In genomic region chr15:30896211-30896606, GRCh38 we compare ENCODE assay signal across 25 cellular contexts.
"Had no signal": no experiment of that assay in that cellular context is flagged by ENCODE, and none has a peak within 500 bp of the region (broad histone marks: within the 10 kb centered on the region; RNA-seq: fewer than 3 reads in every experiment).

No MANE protein-coding gene starts in this region.

- H3K4me1 Mint-ChIP-seq: natural killer cell had no signal

- ATAC-seq: esophagus mucosa, gastrocnemius medialis, heart right ventricle, left cardiac atrium, left lung, left ventricle myocardium superior, lower lobe of right lung, mucosa of descending colon, natural killer cell had no signal

- H3K4me3 Mint-ChIP-seq: mesothelial cell of epicardium, naive B cell, natural killer cell had no signal

- H3K27ac ChIP-seq: coronary artery, dorsolateral prefrontal cortex, epithelial cell of prostate, esophagus squamous epithelium, gastrocnemius medialis, heart right ventricle, left lung, lower lobe of right lung had no signal

- H3K27me3 ChIP-seq: dorsolateral prefrontal cortex, esophagus squamous epithelium, gastrocnemius medialis, heart right ventricle, left lung had no signal

- H3K4me3 ChIP-seq: coronary artery, dorsolateral prefrontal cortex, esophagus squamous epithelium, gastrocnemius medialis, heart right ventricle, left lung, lower lobe of right lung, mucosa of descending colon had no signal

- H3K9me3 Mint-ChIP-seq: mesothelial cell of epicardium, naive B cell, natural killer cell had no signal

- DNase-seq: dermis blood vessel endothelial cell; dorsolateral prefrontal cortex; effector CD4-positive, alpha-beta T cell; effector memory CD4-positive, alpha-beta T cell; erythroblast; esophagus squamous epithelium; foreskin fibroblast; foreskin melanocyte; gastrocnemius medialis; glutamatergic neuron; head of caudate nucleus; heart right ventricle; hippocampal formation; left cardiac atrium; left ventricle myocardium superior; lower lobe of right lung; mesenchymal stem cell; mucosa of descending colon; naive B cell; natural killer cell had no signal

- H3K9me3 ChIP-seq: esophagus squamous epithelium, gastrocnemius medialis, heart right ventricle, left lung, lower lobe of right lung, mucosa of descending colon had no signal

- H3K4me1 ChIP-seq: gastrocnemius medialis, heart right ventricle, left lung, lower lobe of right lung had no signal

- H3K36me3 Mint-ChIP-seq: mesothelial cell of epicardium, naive B cell, natural killer cell had no signal

- H3K27ac Mint-ChIP-seq: mesothelial cell of epicardium, naive B cell, natural killer cell had no signal

- H3K36me3 ChIP-seq: esophagus squamous epithelium, gastrocnemius medialis, heart right ventricle, left lung, lower lobe of right lung had no signal
